ENCODE assay signal across 8 cellular contexts in genomic region chr19:10624585-10624984, GRCh38. TPM values are rescaled to one million over a fixed set of nuclear protein-coding genes. Genes with fewer than 3 reads are reported as not detected.
DNase-seq lines count a peak whose midpoint lies in the region; ATAC-seq and TF ChIP-seq lines count a peak whose summit lies in the region.

No MANE protein-coding gene starts in this region.

- H3K4me3 ChIP-seq in BLaER1 (no peak overlapping the region), PC-3 (ENCODE audit: low read length) (peak overlapping the region; percentile 84; the same call in 1 of the 2 replicates), epithelial cell of proximal tubule (ENCODE audit: low read depth, low read length) (peak overlapping the region; percentile 71), osteoblast (ENCODE audit: insufficient read depth, low read length) (peak overlapping the region; percentile 77)

- ATAC-seq in PC-3, result no peak; the same call in 1 of the 2 replicates
- no peak for ATAC-seq in foreskin keratinocyte
- ATAC-seq in GM18511 (IDR thresholded peaks at IDR 0.05; ENCODE audit: unreplicated experiment), result no peak

- no TSS peak for BruUV-seq in PC-3 (replicated peaks; lab: Mats Ljungman, UMichigan)

- no peak overlapping the region for H3K4me2 ChIP-seq in BLaER1
- H3K4me2 ChIP-seq in PC-3 (ENCODE audit: low read length), result peak overlapping the region; percentile 95
- H3K4me2 ChIP-seq in osteoblast (ENCODE audit: insufficient read depth, low read length), result peak overlapping the region; percentile 88

- CTCF ChIA-PET in PC-3 (lab: Charles Lee), result interaction anchor here (0.6 to 1.2 kb wide), 2 partner anchors 16 to 20 kb away, joined by 7 to 12 read pairs; no protein-coding TSS in a partner anchor

- DNase-seq in PC-3 (no peak), epithelial cell of proximal tubule (ENCODE audit: low read depth) (no peak), osteoblast (ENCODE audit: insufficient read length, low spot score, missing footprints) (peak; percentile 9), foreskin keratinocyte (no peak), NCI-H82 treated with DMSO at 0.1 percent for 48 hours (lab: John Stamatoyannopoulos, UW; ENCODE audit: unreplicated experiment) (no peak), MV-4-11 (lab: John Stamatoyannopoulos, UW) (no peak)

- H3K9ac ChIP-seq in BLaER1 (peak overlapping the region; percentile 29; the same call in 1 of the 2 replicates), PC-3 (ENCODE audit: low read length) (peak overlapping the region; percentile 73)

- peaks cover 93% of the 10 kb centered on the region for H4K20me1 ChIP-seq in BLaER1
- no peaks in the 10 kb centered on the region for H4K20me1 ChIP-seq in PC-3 (ENCODE audit: low read length)
- no peaks in the 10 kb centered on the region for H4K20me1 ChIP-seq in osteoblast (ENCODE audit: insufficient read depth, low read length)

- H3K9me2 ChIP-seq in PC-3 (replicated peaks; ENCODE audit: low read length), result no peaks in the 10 kb centered on the region

- H3K36me3 ChIP-seq in BLaER1 (peaks cover 99% of the 10 kb centered on the region), PC-3 (ENCODE audit: low read depth, low read length) (peaks cover 6% of the 10 kb centered on the region; the same call in 1 of the 2 replicates), osteoblast (ENCODE audit: insufficient read depth, low read length) (peaks cover 7% of the 10 kb centered on the region)

- TF ChIP-seq CTCF in PC-3 (conservative IDR thresholded peaks at IDR 0.05; ENCODE audit: low read depth, low read length) (no peak), epithelial cell of proximal tubule (conservative IDR thresholded peaks at IDR 0.05; ENCODE audit: low read depth, low read length) (no peak), osteoblast (IDR thresholded peaks at IDR 0.05; ENCODE audit: extremely low read depth, low read depth, low read length) (no peak), foreskin keratinocyte (conservative IDR thresholded peaks at IDR 0.05) (no peak)

- POLR2A ChIA-PET in PC-3 (lab: Charles Lee; ENCODE audit: unreplicated experiment), result interaction anchor here (0.6 kb wide), 2 partner anchors 31 to 558 kb away, joined by 3 to 9 read pairs; no protein-coding TSS in a partner anchor

- H3K79me2 ChIP-seq in PC-3 (ENCODE audit: low read length) (peaks cover 20% of the 10 kb centered on the region), osteoblast (ENCODE audit: insufficient read depth, low read length) (peaks cover 12% of the 10 kb centered on the region)

- H3K27me3 ChIP-seq in BLaER1, result no peaks in the 10 kb centered on the region
- no peaks in the 10 kb centered on the region for H3K27me3 ChIP-seq in PC-3 (ENCODE audit: low read length)
- no peaks in the 10 kb centered on the region for H3K27me3 ChIP-seq in osteoblast (ENCODE audit: insufficient read depth, low read length)
- no peaks in the 10 kb centered on the region for H3K27me3 ChIP-seq in foreskin keratinocyte

- H3K27ac ChIP-seq in BLaER1, result no peak overlapping the region
- H3K27ac ChIP-seq in PC-3 (ENCODE audit: low read length), result peak overlapping the region; percentile 38
- H3K27ac ChIP-seq in osteoblast (ENCODE audit: low read depth, low read length), result peak overlapping the region; percentile 60
- H3K27ac ChIP-seq in foreskin keratinocyte, result no peak overlapping the region

- H2AFZ ChIP-seq in PC-3 (ENCODE audit: low read length), result peak overlapping the region; percentile 76
- H2AFZ ChIP-seq in osteoblast (ENCODE audit: low read length), result no peak overlapping the region

- no peaks in the 10 kb centered on the region for H3K9me3 ChIP-seq in BLaER1
- no peaks in the 10 kb centered on the region for H3K9me3 ChIP-seq in PC-3 (ENCODE audit: low read length)
- H3K9me3 ChIP-seq in osteoblast (ENCODE audit: low read depth, low read length), result no peaks in the 10 kb centered on the region

- intact Hi-C loops in PC-3 (cut with micrococcal nuclease), result no loop called here

- H3K4me1 ChIP-seq in BLaER1 (peaks cover 33% of the 10 kb centered on the region), PC-3 (ENCODE audit: insufficient read depth, low read length) (peaks cover 21% of the 10 kb centered on the region), osteoblast (ENCODE audit: insufficient read depth, low read length) (peaks cover 17% of the 10 kb centered on the region), foreskin keratinocyte (no peaks in the 10 kb centered on the region)

- H3F3A ChIP-seq in PC-3 (ENCODE audit: low read length, unreplicated experiment), result no peaks in the 10 kb centered on the region

RNA-seq across cellular contexts. Expression of gene SLC44A2, which starts 0.8 kb away (rescaled TPM):
- total RNA-seq in PC-3 (2014; rRNA removed), result 63.9 and 87.3 TPM in 2 replicates
- total RNA-seq in epithelial cell of proximal tubule, result 48.5 and 52.0 TPM in 2 replicates
- total RNA-seq in osteoblast, result 43.0 and 49.9 TPM in 2 replicates
- 136 and 141 TPM in 2 replicates for total RNA-seq in foreskin keratinocyte
- polyA plus RNA-seq in foreskin keratinocyte, result 130 and 138 TPM in 2 replicates

RNA-seq across cellular contexts. Expression of gene ILF3, which starts 29.6 kb away (rescaled TPM):
- total RNA-seq in PC-3 (2014; rRNA removed) (322 and 441 TPM in 2 replicates), epithelial cell of proximal tubule (125 and 208 TPM in 2 replicates), osteoblast (105 and 107 TPM in 2 replicates), foreskin keratinocyte (189 and 218 TPM in 2 replicates)
- 137 and 162 TPM in 2 replicates for polyA plus RNA-seq in foreskin keratinocyte

RNA-seq across cellular contexts. Expression of gene AP1M2, which starts 37.5 kb away (rescaled TPM):
- total RNA-seq in PC-3 (2014; rRNA removed) (43.9 and 50.0 TPM in 2 replicates), epithelial cell of proximal tubule (39.7 and 47.2 TPM in 2 replicates), osteoblast (0.29 and 0.72 TPM in 2 replicates), foreskin keratinocyte (86.6 and 117 TPM in 2 replicates)
- polyA plus RNA-seq in foreskin keratinocyte, result 99.1 and 112 TPM in 2 replicates

RNA-seq across cellular contexts. Expression of gene CDKN2D, which starts 55.8 kb away (rescaled TPM):
- total RNA-seq in PC-3 (2014; rRNA removed) (17.1 and 22.5 TPM in 2 replicates), epithelial cell of proximal tubule (5.1 and 17.1 TPM in 2 replicates), osteoblast (4.0 and 5.3 TPM in 2 replicates), foreskin keratinocyte (6.3 and 6.8 TPM in 2 replicates)
- 8.2 and 10.1 TPM in 2 replicates for polyA plus RNA-seq in foreskin keratinocyte

RNA-seq across cellular contexts. Expression of gene KRI1, which starts 58.8 kb away (rescaled TPM):
- 52.9 and 72.6 TPM in 2 replicates for total RNA-seq in PC-3 (2014; rRNA removed)
- 16.7 and 18.2 TPM in 2 replicates for total RNA-seq in epithelial cell of proximal tubule
- 5.4 and 5.9 TPM in 2 replicates for total RNA-seq in osteoblast
- 19.7 TPM in 2 replicates for total RNA-seq in foreskin keratinocyte
- polyA plus RNA-seq in foreskin keratinocyte, result 20.0 and 20.1 TPM in 2 replicates

Comparison
In these comparisons a context has a peak if more than half of its experiments do, and no peak if none do; other contexts are left out.
1. H3K27ac ChIP-seq: peak in PC-3 (single experiment) and osteoblast (single experiment); none in BLaER1 (single experiment) and foreskin keratinocyte (single experiment).
2. RNA of gene AP1M2, which starts 37.5 kb away (total RNA-seq): 86.6 to 117 TPM in foreskin keratinocyte, 43.9 to 50.0 TPM in PC-3 and 39.7 to 47.2 TPM in epithelial cell of proximal tubule; 0.29 to 0.72 TPM in osteoblast; every median in the first group is over 10 times any median in the second.